17 cellular contexts compared by ENCODE assay signal in genomic region chr4:76659103-76659490, GRCh38.
A peak's percentile ranks its signal among the peaks of the same experiment; 100 is the strongest.
DNase-seq lines count a peak whose midpoint lies in the region; ATAC-seq and TF ChIP-seq lines count a peak whose summit lies in the region.
"Had no signal": no experiment of that assay in that cellular context is flagged by ENCODE, and none has a peak within 500 bp of the region (broad histone marks: within the 10 kb centered on the region; RNA-seq: fewer than 3 reads in every experiment).

No MANE protein-coding gene starts in this region.

- intact Hi-C loops in left cardiac atrium (cut with DNase I), result no loop called here

- POLR2A ChIA-PET in AG04450 (lab: Yijun Ruan, JAX), result interaction anchor here (0.6 kb wide), 1 partner anchor 115 kb away, joined by 4 read pairs; no protein-coding TSS in a partner anchor

- peak; percentile 23 for DNase-seq in AG04450 (ENCODE audit: low read depth, low spot score)
- peak; percentile 9 for DNase-seq in NCI-H446 treated with DMSO at 0.1 percent for 48 hours (lab: John Stamatoyannopoulos, UW)
- peak in 1 of 2 donors; percentile 80 for DNase-seq in fibroblast of lung (ENCODE audit: low read depth in 2 of 2)
- no peak for DNase-seq in DMS53 treated with DMSO at 0.1 percent for 48 hours (lab: John Stamatoyannopoulos, UW; ENCODE audit: unreplicated experiment)
- DNase-seq in mesenteric fat pad (ENCODE audit: low spot score), result no peak
- DNase-seq in NCI-H1694 (lab: John Stamatoyannopoulos, UW), result no peak
- DNase-seq in left cardiac atrium, result no peak
- DNase-seq: activated CD8-positive, alpha-beta T cell treated with anti-CD3 and anti-CD28 coated beads, Interleukin-2, amount 10 ng/mL, durations not matched to agents 7 days and 5 days; activated effector memory CD4-positive, alpha-beta T cell treated with Interleukin-2 at 50 U/mL for 16 hours; brain microvascular endothelial cell; DMS79; effector memory CD8-positive, alpha-beta T cell; NCI-H1417 treated with DMSO at 0.1 percent for 48 hours; NCI-H748 treated with DMSO at 0.1 percent for 48 hours; SHP77; testis had no signal

- H3K9me3 ChIP-seq in AG04450 (ENCODE audit: control insufficient read depth, insufficient read depth, low read length) (no peaks in the 10 kb centered on the region), fibroblast of lung (ENCODE audit: control insufficient read depth, insufficient read depth, low read depth, low read length) (no peaks in the 10 kb centered on the region)
- H3K9me3 ChIP-seq: testis had no signal

- no peak overlapping the region for H3K4me3 ChIP-seq in AG04450 (ENCODE audit: low read depth, low read length)
- no peak overlapping the region for H3K4me3 ChIP-seq in fibroblast of lung (replicated peaks in 1 of 4; ENCODE audit: control extremely low read depth in 1 of 4, insufficient read depth in 1 of 4, low read depth in 3 of 4, low read length in 4 of 4)
- H3K4me3 ChIP-seq: testis had no signal

- H3K36me3 ChIP-seq in fibroblast of lung (ENCODE audit: control insufficient read depth, insufficient read depth, low read length), result no peaks in the 10 kb centered on the region
- H3K36me3 ChIP-seq: brain microvascular endothelial cell had no signal

- TF ChIP-seq CTCF in AG04450 (IDR thresholded peaks at IDR 0.05; ENCODE audit: low read depth, low read length) (no peak), fibroblast of lung (conservative IDR thresholded peaks at IDR 0.05 in 1 of 2, IDR thresholded peaks at IDR 0.05 in 1 of 2; ENCODE audit: low read depth in 1 of 2, low read length in 2 of 2) (no peak)

- peak overlapping the region; percentile 25 for H2AFZ ChIP-seq in fibroblast of lung (ENCODE audit: low read length)

- H3K27ac ChIP-seq in AG04450 (ENCODE audit: low read depth, low read length) (peak overlapping the region; percentile 89), fibroblast of lung (ENCODE audit: insufficient read depth, low read length) (peak overlapping the region; percentile 84)
- H3K27ac ChIP-seq: brain microvascular endothelial cell, testis had no signal

- CTCF ChIA-PET in AG04450 (lab: Charles Lee), result no interaction called here

- no peaks in the 10 kb centered on the region for H3K79me2 ChIP-seq in fibroblast of lung (ENCODE audit: control insufficient read depth, insufficient read depth, low read length)

- ATAC-seq in GM21447 (IDR thresholded peaks at IDR 0.05; ENCODE audit: unreplicated experiment) (peak; percentile 16), left cardiac atrium (no peak)
- ATAC-seq: activated CD8-positive, alpha-beta T cell treated with anti-CD3 and anti-CD28 coated beads, Interleukin-2, amount 10 ng/mL, durations not matched to agents 7 days and 5 days; effector memory CD8-positive, alpha-beta T cell had no signal

- no peaks in the 10 kb centered on the region for H4K20me1 ChIP-seq in fibroblast of lung (ENCODE audit: control insufficient read depth, extremely low read depth, insufficient read depth, low read length)

- peak overlapping the region; percentile 72 for H3K4me2 ChIP-seq in fibroblast of lung (ENCODE audit: extremely low read depth, insufficient read depth, low read length)

- H3K9ac ChIP-seq in fibroblast of lung (ENCODE audit: insufficient read depth, low read length), result no peak overlapping the region

- H3K27me3 ChIP-seq in AG04450 (ENCODE audit: control insufficient read depth, insufficient read depth, low read length) (no peaks in the 10 kb centered on the region), fibroblast of lung (ENCODE audit: control insufficient read depth, insufficient read depth, low read length) (no peaks in the 10 kb centered on the region)
- H3K27me3 ChIP-seq: brain microvascular endothelial cell, testis had no signal

- H3K4me1 ChIP-seq in fibroblast of lung (ENCODE audit: control insufficient read depth, extremely low read depth, insufficient read depth, low read length), result peaks cover 22% of the 10 kb centered on the region
- H3K4me1 ChIP-seq: testis had no signal

Comparison
In these comparisons a context has a peak if more than half of its experiments do, and no peak if none do; other contexts are left out.
1. DNase-seq: peak in AG04450 (single experiment) and NCI-H446 treated with DMSO at 0.1 percent for 48 hours (single experiment); none in DMS53 treated with DMSO at 0.1 percent for 48 hours (single experiment), mesenteric fat pad (single experiment), NCI-H1694 (single experiment) and left cardiac atrium (single experiment).